Comparison of ENCODE assay signal across 15 cellular contexts in genomic region chr15:31207246-31207645, GRCh38.
"Had no signal": no experiment of that assay in that cellular context is flagged by ENCODE, and none has a peak within 500 bp of the region (broad histone marks: within the 10 kb centered on the region; RNA-seq: fewer than 3 reads in every experiment).

No MANE protein-coding gene starts in this region.

- H3K4me1 ChIP-seq: foreskin keratinocyte, SJCRH30 had no signal

- H3K4me3 ChIP-seq: lung, prostate gland, right lobe of liver, SJCRH30, suprapubic skin had no signal

- H3K36me3 Mint-ChIP-seq: activated naive CD8-positive, alpha-beta T cell; naive B cell; stimulated activated memory B cell treated with anti-CD40 and anti-IgM and Interleukin-4, amounts not matched to agents 10 μg/mL and 1 μg/mL and 100 μg/mL, for 72 hours had no signal

- H3K36me3 ChIP-seq: prostate gland, right lobe of liver, SJCRH30, suprapubic skin had no signal

- DNase-seq: activated CD4-positive, alpha-beta T cell treated with anti-CD3 and anti-CD28 coated beads for 36 hours; anterior cingulate cortex; foreskin keratinocyte; midbrain; naive B cell; occipital lobe; SJCRH30 had no signal

- ATAC-seq: activated CD4-positive, alpha-beta T cell treated with anti-CD3 and anti-CD28 coated beads for 36 hours; foreskin keratinocyte; left colon; right lobe of liver; stimulated activated memory B cell treated with anti-CD40 and anti-IgM and Interleukin-4, amounts not matched to agents 10 μg/mL and 1 μg/mL and 100 μg/mL, for 72 hours had no signal

- H3K27ac ChIP-seq: foreskin keratinocyte, prostate gland, right lobe of liver, SJCRH30, suprapubic skin, VCaP had no signal

- H3K27me3 ChIP-seq: right lobe of liver, SJCRH30, suprapubic skin had no signal

- H3K27me3 Mint-ChIP-seq: activated CD4-positive, alpha-beta T cell treated with anti-CD3 and anti-CD28 coated beads for 36 hours; activated naive CD8-positive, alpha-beta T cell; stimulated activated memory B cell treated with anti-CD40 and anti-IgM and Interleukin-4, amounts not matched to agents 10 μg/mL and 1 μg/mL and 100 μg/mL, for 72 hours had no signal

- H3K9me3 Mint-ChIP-seq: naive B cell; stimulated activated memory B cell treated with anti-CD40 and anti-IgM and Interleukin-4, amounts not matched to agents 10 μg/mL and 1 μg/mL and 100 μg/mL, for 72 hours had no signal

- H3K9me3 ChIP-seq: prostate gland, SJCRH30, suprapubic skin had no signal

- H3K4me3 Mint-ChIP-seq: activated CD4-positive, alpha-beta T cell treated with anti-CD3 and anti-CD28 coated beads for 36 hours; activated naive CD8-positive, alpha-beta T cell; naive B cell; stimulated activated memory B cell treated with anti-CD40 and anti-IgM and Interleukin-4, amounts not matched to agents 10 μg/mL and 1 μg/mL and 100 μg/mL, for 72 hours had no signal

- H3K27ac Mint-ChIP-seq: stimulated activated memory B cell treated with anti-CD40 and anti-IgM and Interleukin-4, amounts not matched to agents 10 μg/mL and 1 μg/mL and 100 μg/mL, for 72 hours had no signal
